Comparison of ENCODE assay signal across 17 cellular contexts in genomic region chr22:50014655-50015401, GRCh38. TPM values are rescaled to one million over a fixed set of nuclear protein-coding genes. Genes with fewer than 3 reads are reported as not detected.
DNase-seq lines count a peak whose midpoint lies in the region; ATAC-seq, FAIRE-seq and TF ChIP-seq lines count a peak whose summit lies in the region.
"Had no signal": no experiment of that assay in that cellular context is flagged by ENCODE, and none has a peak within 500 bp of the region (broad histone marks: within the 10 kb centered on the region; RNA-seq: fewer than 3 reads in every experiment).

No MANE protein-coding gene starts in this region.

- no peaks in the 10 kb centered on the region for H3K9me3 Mint-ChIP-seq in CD8-positive, alpha-beta T cell
- H3K9me3 Mint-ChIP-seq: dendritic cell treated with granulocyte-macrophage colony-stimulating factor and Interleukin-4, amounts not matched to agents 40 ng/mL and 50 ng/mL, for 4 days had no signal

- WGBS in A549 (ENCODE audit: missing lambda C conversion rate): 37% methylated on average over 12 of the region's 91 CpGs

- H3K36me3 Mint-ChIP-seq in CD8-positive, alpha-beta T cell: no peaks in the 10 kb centered on the region

- peak overlapping the region; percentile 61 for H3K4me2 ChIP-seq in A549

- no peak for ATAC-seq in A549
- peak; percentile 2 for ATAC-seq in CD8-positive, alpha-beta T cell
- no peak for ATAC-seq in lower lobe of right lung
- ATAC-seq in HG02870 (IDR thresholded peaks at IDR 0.05; ENCODE audit: unreplicated experiment): no peak
- ATAC-seq: foreskin keratinocyte had no signal

- no peak overlapping the region for H3K4me3 Mint-ChIP-seq in CD8-positive, alpha-beta T cell
- H3K4me3 Mint-ChIP-seq: dendritic cell treated with granulocyte-macrophage colony-stimulating factor and Interleukin-4, amounts not matched to agents 40 ng/mL and 50 ng/mL, for 4 days; T-helper 1 cell treated with Interleukin-12 subunit alpha and Interleukin-12 subunit beta and Interleukin-4 antibody, amounts not matched to agents 30 μg/mL and 1 μg/mL, for 36 hours had no signal

- TF ChIP-seq EP300 in A549 (IDR thresholded peaks at IDR 0.05): no peak

- CTCF ChIA-PET in A549 (lab: Yijun Ruan, JAX): interaction anchor here (2.3 kb wide), 1 partner anchor 15 kb away, joined by 14 read pairs; no protein-coding TSS in a partner anchor
- CTCF ChIA-PET in CD8-positive, alpha-beta T cell (lab: Charles Lee): interaction anchor here (0.8 to 1.2 kb wide), 2 partner anchors 16 to 17 kb away, joined by 3 to 4 read pairs; no protein-coding TSS in a partner anchor

- peaks cover 12% of the 10 kb centered on the region for H3K27me3 ChIP-seq in CD8-positive, alpha-beta T cell (ENCODE audit: insufficient read depth, low read length)
- peaks cover 82% of the 10 kb centered on the region for H3K27me3 ChIP-seq in lower lobe of right lung (ENCODE audit: low read depth)

- intact Hi-C loops in CD8-positive, alpha-beta T cell (cut with DNase I, micrococcal nuclease): loop anchor here in 1 of 2 experiments (5.0 kb wide), 1 partner anchor 88 kb away; no protein-coding TSS in a partner anchor
- intact Hi-C loops in lower lobe of right lung (cut with DNase I): no loop called here

- no peak for TF ChIP-seq CTCF in A549 (IDR thresholded peaks at IDR 0.05)
- no peak for TF ChIP-seq CTCF in CD8-positive, alpha-beta T cell (IDR thresholded peaks at IDR 0.05)
- TF ChIP-seq CTCF in lower lobe of right lung (IDR thresholded peaks at IDR 0.05): no peak

- H3K4me3 ChIP-seq in A549 (no peak overlapping the region; the same call in 2 of the 3 replicates), lower lobe of right lung (no peak overlapping the region)
- H3K4me3 ChIP-seq in CD8-positive, alpha-beta T cell (ENCODE audit: low read depth, low read length): no peak overlapping the region
- H3K4me3 ChIP-seq: GM23248 had no signal

- POLR2A ChIA-PET in A549 (lab: Yijun Ruan, JAX): no interaction called here
- POLR2A ChIA-PET in CD8-positive, alpha-beta T cell (lab: Charles Lee): no interaction called here

- peaks cover 8% of the 10 kb centered on the region for H3K27me3 Mint-ChIP-seq in CD8-positive, alpha-beta T cell (ENCODE audit: low read depth)

- no peaks in the 10 kb centered on the region for H3K36me3 ChIP-seq in CD8-positive, alpha-beta T cell (ENCODE audit: insufficient read depth, low read length)
- H3K36me3 ChIP-seq in lower lobe of right lung: no peaks in the 10 kb centered on the region

- H3K27ac ChIP-seq in A549 (no peak overlapping the region), lower lobe of right lung (no peak overlapping the region)
- no peak overlapping the region for H3K27ac ChIP-seq in CD8-positive, alpha-beta T cell (ENCODE audit: low read depth, low read length)
- H3K27ac ChIP-seq: foreskin keratinocyte, GM23248 had no signal

- H3K4me1 ChIP-seq in A549 (no peaks in the 10 kb centered on the region), lower lobe of right lung (peaks cover 11% of the 10 kb centered on the region)
- peaks cover 49% of the 10 kb centered on the region for H3K4me1 ChIP-seq in CD8-positive, alpha-beta T cell (ENCODE audit: insufficient read depth, low read length)
- H3K4me1 ChIP-seq: foreskin keratinocyte had no signal

- no peak for TF ChIP-seq RAD21 in A549 (conservative IDR thresholded peaks at IDR 0.05 in 1 of 2, IDR thresholded peaks at IDR 0.05 in 1 of 2)

- DNase-seq in A549 (ENCODE audit: low read depth in 1 of 2, low spot score in 1 of 2) (no peak), lower lobe of right lung (peak; percentile 36), epidermal melanocyte (ENCODE audit: insufficient read length, low spot score) (no peak), middle frontal gyrus (ENCODE audit: extremely low spot score, low spot score) (no peak), NOMO-1 (lab: John Stamatoyannopoulos, UW; ENCODE audit: unreplicated experiment in 2 of 2) (no peak)
- peak in 1 of 7 experiments; percentile 24 for DNase-seq in CD8-positive, alpha-beta T cell
- DNase-seq in activated CD8-positive, alpha-beta memory T cell treated with anti-CD3 and anti-CD28 coated beads, Interleukin-2, amount 50 U/mL, for 48 hours: peak; percentile 59
- DNase-seq: Calu3; foreskin keratinocyte; GM23248; NCI-H1930; stimulated activated CD4-positive, alpha-beta T cell treated with anti-CD3 and anti-CD28 coated beads, Interleukin-4, amount 100 ng/mL, for 24 hours had no signal

- no peaks in the 10 kb centered on the region for H3K9me3 ChIP-seq in A549
- H3K9me3 ChIP-seq in CD8-positive, alpha-beta T cell (ENCODE audit: low read length): no peaks in the 10 kb centered on the region
- H3K9me3 ChIP-seq in lower lobe of right lung: no peaks in the 10 kb centered on the region

- no peak overlapping the region for H3K27ac Mint-ChIP-seq in CD8-positive, alpha-beta T cell
- H3K27ac Mint-ChIP-seq: dendritic cell treated with granulocyte-macrophage colony-stimulating factor and Interleukin-4, amounts not matched to agents 40 ng/mL and 50 ng/mL, for 4 days; T-helper 1 cell treated with Interleukin-12 subunit alpha and Interleukin-12 subunit beta and Interleukin-4 antibody, amounts not matched to agents 30 μg/mL and 1 μg/mL, for 36 hours had no signal

- no peak for TF ChIP-seq POLR2A in A549 (IDR thresholded peaks at IDR 0.05; ENCODE audit: low read length)

- H3K4me1 Mint-ChIP-seq in CD8-positive, alpha-beta T cell (ENCODE audit: low read depth): peaks cover 18% of the 10 kb centered on the region

- FAIRE-seq in A549 (lab: Jason Lieb, UNC): no peak

TF ChIP-seq in A549, 52 proteins besides CTCF, POLR2A, EP300 and RAD21:
- TF ChIP-seq CHD4 (IDR thresholded peaks at IDR 0.05; ENCODE audit: borderline replicate concordance): no peak

RNA-seq across cellular contexts. Expression of gene IL17REL, which starts 2.3 kb away (rescaled TPM):
- 0.03 TPM in 1 of 2 replicates, not detected in the other for polyA plus RNA-seq in A549 (2011; rRNA removed)
- polyA plus RNA-seq in A549 (2012; cell fraction: cytosol; rRNA removed): 0.01 TPM in 1 of 2 replicates, not detected in the other
- 0.11 and 0.12 TPM in 2 replicates for polyA plus RNA-seq in A549 (2012; cell fraction: nucleus; rRNA removed)
- 0.06 to 0.08 TPM (median 0.07 TPM) in 3 replicates for polyA plus RNA-seq in A549 (2017; fragmentation: RNase III; extraction: RNeasy Plus Mini Kit Qiagen cat#74134 plus additional on column Dnase treatment)
- not detected in 2 replicates for polyA minus RNA-seq in A549 (2011; rRNA and poly(A)+ RNA removed)
- not detected for total RNA-seq in CD8-positive, alpha-beta T cell
- total RNA-seq in lower lobe of right lung: 0.09 TPM
- total RNA-seq: Calu3, foreskin keratinocyte, GM23248, lung microvascular endothelial cell, subcutaneous adipose tissue had no signal
- polyA plus RNA-seq: foreskin keratinocyte, GM23248 had no signal

RNA-seq across cellular contexts. Expression of gene TTLL8, which starts 43.3 kb away (rescaled TPM):
- polyA plus RNA-seq in A549 (2011; rRNA removed) (not detected in 2 replicates), A549 (2017; fragmentation: RNase III; extraction: RNeasy Plus Mini Kit Qiagen cat#74134 plus additional on column Dnase treatment) (not detected in 3 replicates)
- polyA plus RNA-seq in A549 (2012; cell fraction: cytosol; rRNA removed): not detected in 2 replicates
- not detected in 2 replicates for polyA plus RNA-seq in A549 (2012; cell fraction: nucleus; rRNA removed)
- not detected in 2 replicates for polyA minus RNA-seq in A549 (2011; rRNA and poly(A)+ RNA removed)
- total RNA-seq in CD8-positive, alpha-beta T cell: not detected
- not detected for total RNA-seq in lower lobe of right lung
- total RNA-seq: Calu3, foreskin keratinocyte, GM23248, lung microvascular endothelial cell, subcutaneous adipose tissue had no signal
- polyA plus RNA-seq: foreskin keratinocyte, GM23248 had no signal

RNA-seq across cellular contexts. Expression of gene PIM3, which starts 54.3 kb away (rescaled TPM):
- polyA plus RNA-seq in A549 (2011; rRNA removed): 3.8 and 4.4 TPM in 2 replicates
- 17.0 and 25.0 TPM in 2 replicates for polyA plus RNA-seq in A549 (2012; cell fraction: cytosol; rRNA removed)
- 45.2 and 46.5 TPM in 2 replicates for polyA plus RNA-seq in A549 (2012; cell fraction: nucleus; rRNA removed)
- polyA plus RNA-seq in A549 (2017; fragmentation: RNase III; extraction: RNeasy Plus Mini Kit Qiagen cat#74134 plus additional on column Dnase treatment): 10.3 to 11.3 TPM (median 11.2 TPM) in 3 replicates
- polyA minus RNA-seq in A549 (2011; rRNA and poly(A)+ RNA removed): 1.6 and 3.0 TPM in 2 replicates
- 100 to 1,000 TPM; 316 to 328 TPM for total RNA-seq in CD8-positive, alpha-beta T cell
- 94.7 TPM for total RNA-seq in lower lobe of right lung

Comparison
In these comparisons a context has a peak if more than half of its experiments do, and no peak if none do; other contexts are left out.
1. DNase-seq: peak in activated CD8-positive, alpha-beta memory T cell treated with anti-CD3 and anti-CD28 coated beads, Interleukin-2, amount 50 U/mL, for 48 hours (single experiment) and lower lobe of right lung (single experiment); none in A549 (0 of 2), epidermal melanocyte (single experiment), middle frontal gyrus (single experiment) and NOMO-1 (0 of 2).